1 cellular context compared by ENCODE assay signal in genomic region chr1:230127105-230128054, GRCh38.
TF ChIP-seq lines count a peak whose summit lies in the region.

No MANE protein-coding gene starts in this region.

TF ChIP-seq in K562, 482 proteins besides CTCF, POLR2A, EP300 and RAD21 (continued from another document and continues in another):
- no peak for TF ChIP-seq TCF7L2 (IDR thresholded peaks at IDR 0.05; ENCODE audit: low read depth, low read length)
- TF ChIP-seq STAT5B (CRISPR knock-in tag; IDR thresholded peaks at IDR 0.05): no peak
- no peak for TF ChIP-seq ZBTB5 (IDR thresholded peaks at IDR 0.05)
- no peak for TF ChIP-seq CHD2 (IDR thresholded peaks at IDR 0.05; ENCODE audit: low read depth, low read length)
- TF ChIP-seq SIN3A (IDR thresholded peaks at IDR 0.05; ENCODE audit: borderline replicate concordance in 2 of 2, control insufficient read depth in 1 of 2, low read depth in 2 of 2, low read length in 2 of 2): no peak
- no peak for TF ChIP-seq PRMT5 (CRISPR knock-in tag; IDR thresholded peaks at IDR 0.05)
- no peak for TF ChIP-seq FIP1L1 (IDR thresholded peaks at IDR 0.05; ENCODE audit: low read depth, low read length, poor library complexity, severe bottlenecking)
- TF ChIP-seq TOE1 (IDR thresholded peaks at IDR 0.05; ENCODE audit: borderline replicate concordance): peak; percentile 90
- no peak for TF ChIP-seq TOE1 (CRISPR knock-in tag; IDR thresholded peaks at IDR 0.05; ENCODE audit: borderline replicate concordance, low read depth)
- 0 out of 2 replicates have a peak, but pooled peaks have one; percentile 34 for TF ChIP-seq ESRRA (IDR thresholded peaks at IDR 0.05; ENCODE audit: borderline replicate concordance, low read depth)
- TF ChIP-seq MYNN (IDR thresholded peaks at IDR 0.05): peak; percentile 47
- TF ChIP-seq MYNN (CRISPR knock-in tag; IDR thresholded peaks at IDR 0.05): no peak
- TF ChIP-seq ZNF764 (CRISPR knock-in tag; IDR thresholded peaks at IDR 0.05; ENCODE audit: low read depth): no peak
- TF ChIP-seq, protein P1, sequence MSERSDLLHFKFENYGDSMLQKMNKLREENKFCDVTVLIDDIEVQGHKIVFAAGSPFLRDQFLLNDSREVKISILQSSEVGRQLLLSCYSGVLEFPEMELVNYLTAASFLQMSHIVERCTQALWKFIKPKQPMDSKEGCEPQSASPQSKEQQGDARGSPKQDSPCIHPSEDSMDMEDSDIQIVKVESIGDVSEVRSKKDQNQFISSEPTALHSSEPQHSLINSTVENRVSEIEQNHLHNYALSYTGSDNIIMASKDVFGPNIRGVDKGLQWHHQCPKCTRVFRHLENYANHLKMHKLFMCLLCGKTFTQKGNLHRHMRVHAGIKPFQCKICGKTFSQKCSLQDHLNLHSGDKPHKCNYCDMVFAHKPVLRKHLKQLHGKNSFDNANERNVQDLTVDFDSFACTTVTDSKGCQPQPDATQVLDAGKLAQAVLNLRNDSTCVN (CRISPR knock-in tag; IDR thresholded peaks at IDR 0.05): 0 out of 2 replicates have a peak, but pooled peaks have one; percentile 2
- no peak for TF ChIP-seq NUFIP1 (IDR thresholded peaks at IDR 0.05; ENCODE audit: partially characterized antibody)
- TF ChIP-seq NFATC3 (IDR thresholded peaks at IDR 0.05): peak; percentile 65; the same call in 1 of the 2 replicates
- TF ChIP-seq ZSCAN32 (CRISPR knock-in tag; IDR thresholded peaks at IDR 0.05): no peak
- no peak for TF ChIP-seq NR4A1 (CRISPR knock-in tag; IDR thresholded peaks at IDR 0.05)
- no peak for TF ChIP-seq NR4A1 (tag; IDR thresholded peaks at IDR 0.05)
- TF ChIP-seq, protein P2, sequence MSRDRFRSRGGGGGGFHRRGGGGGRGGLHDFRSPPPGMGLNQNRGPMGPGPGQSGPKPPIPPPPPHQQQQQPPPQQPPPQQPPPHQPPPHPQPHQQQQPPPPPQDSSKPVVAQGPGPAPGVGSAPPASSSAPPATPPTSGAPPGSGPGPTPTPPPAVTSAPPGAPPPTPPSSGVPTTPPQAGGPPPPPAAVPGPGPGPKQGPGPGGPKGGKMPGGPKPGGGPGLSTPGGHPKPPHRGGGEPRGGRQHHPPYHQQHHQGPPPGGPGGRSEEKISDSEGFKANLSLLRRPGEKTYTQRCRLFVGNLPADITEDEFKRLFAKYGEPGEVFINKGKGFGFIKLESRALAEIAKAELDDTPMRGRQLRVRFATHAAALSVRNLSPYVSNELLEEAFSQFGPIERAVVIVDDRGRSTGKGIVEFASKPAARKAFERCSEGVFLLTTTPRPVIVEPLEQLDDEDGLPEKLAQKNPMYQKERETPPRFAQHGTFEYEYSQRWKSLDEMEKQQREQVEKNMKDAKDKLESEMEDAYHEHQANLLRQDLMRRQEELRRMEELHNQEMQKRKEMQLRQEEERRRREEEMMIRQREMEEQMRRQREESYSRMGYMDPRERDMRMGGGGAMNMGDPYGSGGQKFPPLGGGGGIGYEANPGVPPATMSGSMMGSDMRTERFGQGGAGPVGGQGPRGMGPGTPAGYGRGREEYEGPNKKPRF (IDR thresholded peaks at IDR 0.05; ENCODE audit: low read depth, low read length): no peak
- no peak for TF ChIP-seq ZNF695 (CRISPR knock-in tag; IDR thresholded peaks at IDR 0.05)
- TF ChIP-seq ZNF134 (CRISPR knock-in tag; conservative IDR thresholded peaks at IDR 0.05): peak; percentile 94
- TF ChIP-seq ATF4 (CRISPR knock-in tag; IDR thresholded peaks at IDR 0.05): no peak
- TF ChIP-seq ZNF77 (CRISPR knock-in tag; IDR thresholded peaks at IDR 0.05): no peak
- no peak for TF ChIP-seq XRCC3 (IDR thresholded peaks at IDR 0.05)
- peak; percentile 93 for TF ChIP-seq SOX6 (IDR thresholded peaks at IDR 0.05)
- no peak for TF ChIP-seq ZNF778 (CRISPR knock-in tag; IDR thresholded peaks at IDR 0.05)
- TF ChIP-seq TCF15 (CRISPR knock-in tag; IDR thresholded peaks at IDR 0.05): no peak
- TF ChIP-seq MECOM (CRISPR knock-in tag; IDR thresholded peaks at IDR 0.05): peak; percentile 60
- 0 out of 2 replicates have a peak, but pooled peaks have one; percentile 34 for TF ChIP-seq TCFL5 (CRISPR knock-in tag; conservative IDR thresholded peaks at IDR 0.05)
- TF ChIP-seq U2AF2 (optimal IDR thresholded peaks at IDR 0.05; ENCODE audit: low read depth, low read length): no peak
- no peak for TF ChIP-seq POLR3G (IDR thresholded peaks at IDR 0.05; ENCODE audit: extremely low read depth, insufficient read length, insufficient replicate concordance)
- 0 out of 2 replicates have a peak, but pooled peaks have one; percentile 65 for TF ChIP-seq DNMT1 (IDR thresholded peaks at IDR 0.05)
- 0 out of 2 replicates have a peak, but pooled peaks have one; percentile 43 for TF ChIP-seq NR2C1 (IDR thresholded peaks at IDR 0.05)
- 0 out of 2 replicates have a peak, but pooled peaks have one; percentile 13 for TF ChIP-seq NR2C1 (tag; IDR thresholded peaks at IDR 0.05)
- TF ChIP-seq THAP7 (CRISPR knock-in tag; IDR thresholded peaks at IDR 0.05): 0 out of 2 replicates have a peak, but pooled peaks have one; percentile 19
- TF ChIP-seq NR1H2 (CRISPR knock-in tag; IDR thresholded peaks at IDR 0.05): no peak
- TF ChIP-seq KLF1 (tag; IDR thresholded peaks at IDR 0.05): peak; percentile 98
- TF ChIP-seq ASH1L (IDR thresholded peaks at IDR 0.05; ENCODE audit: borderline replicate concordance, low read depth, partially characterized antibody): no peak
- no peak for TF ChIP-seq FOXP1 (CRISPR knock-in tag; IDR thresholded peaks at IDR 0.05)
- 0 out of 2 replicates have a peak, but pooled peaks have one; percentile 17 for TF ChIP-seq RFX5 (IDR thresholded peaks at IDR 0.05; ENCODE audit: low read depth, low read length)
- peak; percentile 64; the same call in 1 of the 2 replicates for TF ChIP-seq JUN (IDR thresholded peaks at IDR 0.05; ENCODE audit: borderline replicate concordance, low read depth, low read length)
- TF ChIP-seq JUN (CRISPR knock-in tag; IDR thresholded peaks at IDR 0.05; ENCODE audit: borderline replicate concordance): no peak
- no peak for TF ChIP-seq NCOA4 (IDR thresholded peaks at IDR 0.05; ENCODE audit: partially characterized antibody)
- peak; percentile 89 for TF ChIP-seq SMARCA5 (IDR thresholded peaks at IDR 0.05)
- no peak for TF ChIP-seq RBM17 (IDR thresholded peaks at IDR 0.05; ENCODE audit: borderline replicate concordance, low read depth, low read length)
- TF ChIP-seq, protein P3, sequence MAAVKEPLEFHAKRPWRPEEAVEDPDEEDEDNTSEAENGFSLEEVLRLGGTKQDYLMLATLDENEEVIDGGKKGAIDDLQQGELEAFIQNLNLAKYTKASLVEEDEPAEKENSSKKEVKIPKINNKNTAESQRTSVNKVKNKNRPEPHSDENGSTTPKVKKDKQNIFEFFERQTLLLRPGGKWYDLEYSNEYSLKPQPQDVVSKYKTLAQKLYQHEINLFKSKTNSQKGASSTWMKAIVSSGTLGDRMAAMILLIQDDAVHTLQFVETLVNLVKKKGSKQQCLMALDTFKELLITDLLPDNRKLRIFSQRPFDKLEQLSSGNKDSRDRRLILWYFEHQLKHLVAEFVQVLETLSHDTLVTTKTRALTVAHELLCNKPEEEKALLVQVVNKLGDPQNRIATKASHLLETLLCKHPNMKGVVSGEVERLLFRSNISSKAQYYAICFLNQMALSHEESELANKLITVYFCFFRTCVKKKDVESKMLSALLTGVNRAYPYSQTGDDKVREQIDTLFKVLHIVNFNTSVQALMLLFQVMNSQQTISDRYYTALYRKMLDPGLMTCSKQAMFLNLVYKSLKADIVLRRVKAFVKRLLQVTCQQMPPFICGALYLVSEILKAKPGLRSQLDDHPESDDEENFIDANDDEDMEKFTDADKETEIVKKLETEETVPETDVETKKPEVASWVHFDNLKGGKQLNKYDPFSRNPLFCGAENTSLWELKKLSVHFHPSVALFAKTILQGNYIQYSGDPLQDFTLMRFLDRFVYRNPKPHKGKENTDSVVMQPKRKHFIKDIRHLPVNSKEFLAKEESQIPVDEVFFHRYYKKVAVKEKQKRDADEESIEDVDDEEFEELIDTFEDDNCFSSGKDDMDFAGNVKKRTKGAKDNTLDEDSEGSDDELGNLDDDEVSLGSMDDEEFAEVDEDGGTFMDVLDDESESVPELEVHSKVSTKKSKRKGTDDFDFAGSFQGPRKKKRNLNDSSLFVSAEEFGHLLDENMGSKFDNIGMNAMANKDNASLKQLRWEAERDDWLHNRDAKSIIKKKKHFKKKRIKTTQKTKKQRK (IDR thresholded peaks at IDR 0.05; ENCODE audit: borderline replicate concordance, low read depth, low read length): no peak
- no peak for TF ChIP-seq FOXK1 (CRISPR knock-in tag; IDR thresholded peaks at IDR 0.05; ENCODE audit: borderline replicate concordance)
- peak; percentile 90 for TF ChIP-seq MBD2 (IDR thresholded peaks at IDR 0.05; ENCODE audit: borderline replicate concordance, low read depth)
- TF ChIP-seq NRF1 (conservative IDR thresholded peaks at IDR 0.05 in 1 of 2, IDR thresholded peaks at IDR 0.05 in 1 of 2): peak; percentile 88 to 89
- no peak for TF ChIP-seq CBX2 (IDR thresholded peaks at IDR 0.05; ENCODE audit: insufficient read depth, low read length, poor library complexity, severe bottlenecking)
- TF ChIP-seq PYGO2 (tag; IDR thresholded peaks at IDR 0.05): no peak
- peak; percentile 70 for TF ChIP-seq BRD9 (IDR thresholded peaks at IDR 0.05; ENCODE audit: low read depth, partially characterized antibody)
- no peak for TF ChIP-seq ZBTB43 (CRISPR knock-in tag; IDR thresholded peaks at IDR 0.05)
- no peak for TF ChIP-seq SMARCB1 (IDR thresholded peaks at IDR 0.05; ENCODE audit: insufficient read length, low read depth)
- peak; percentile 43 for TF ChIP-seq MIER1 (IDR thresholded peaks at IDR 0.05; ENCODE audit: low read depth)
- peak; percentile 97 for TF ChIP-seq LEF1 (IDR thresholded peaks at IDR 0.05)
- TF ChIP-seq ARNT (IDR thresholded peaks at IDR 0.05): peak; percentile 91 to 92
- TF ChIP-seq TEAD2 (tag; IDR thresholded peaks at IDR 0.05): peak; percentile 44; the same call in 1 of the 2 replicates
- TF ChIP-seq ZFP36 (IDR thresholded peaks at IDR 0.05; ENCODE audit: low read depth, low read length, partially characterized antibody): peak; percentile 54
- no peak for TF ChIP-seq ZZZ3 (IDR thresholded peaks at IDR 0.05)
- TF ChIP-seq FOXJ2 (tag; IDR thresholded peaks at IDR 0.05): peak; percentile 47; the same call in 1 of the 2 replicates
- TF ChIP-seq TSC22D4 (tag; IDR thresholded peaks at IDR 0.05): no peak
- TF ChIP-seq NBN (IDR thresholded peaks at IDR 0.05; ENCODE audit: low read depth): peak; percentile 92
- no peak for TF ChIP-seq RFX1 (IDR thresholded peaks at IDR 0.05)
- TF ChIP-seq ZKSCAN3 (CRISPR knock-in tag; IDR thresholded peaks at IDR 0.05): no peak
- peak; percentile 10 for TF ChIP-seq FOS (IDR thresholded peaks at IDR 0.05; ENCODE audit: extremely low read depth, insufficient read length)
- no peak for TF ChIP-seq MCM7 (IDR thresholded peaks at IDR 0.05)
- TF ChIP-seq, protein P4, sequence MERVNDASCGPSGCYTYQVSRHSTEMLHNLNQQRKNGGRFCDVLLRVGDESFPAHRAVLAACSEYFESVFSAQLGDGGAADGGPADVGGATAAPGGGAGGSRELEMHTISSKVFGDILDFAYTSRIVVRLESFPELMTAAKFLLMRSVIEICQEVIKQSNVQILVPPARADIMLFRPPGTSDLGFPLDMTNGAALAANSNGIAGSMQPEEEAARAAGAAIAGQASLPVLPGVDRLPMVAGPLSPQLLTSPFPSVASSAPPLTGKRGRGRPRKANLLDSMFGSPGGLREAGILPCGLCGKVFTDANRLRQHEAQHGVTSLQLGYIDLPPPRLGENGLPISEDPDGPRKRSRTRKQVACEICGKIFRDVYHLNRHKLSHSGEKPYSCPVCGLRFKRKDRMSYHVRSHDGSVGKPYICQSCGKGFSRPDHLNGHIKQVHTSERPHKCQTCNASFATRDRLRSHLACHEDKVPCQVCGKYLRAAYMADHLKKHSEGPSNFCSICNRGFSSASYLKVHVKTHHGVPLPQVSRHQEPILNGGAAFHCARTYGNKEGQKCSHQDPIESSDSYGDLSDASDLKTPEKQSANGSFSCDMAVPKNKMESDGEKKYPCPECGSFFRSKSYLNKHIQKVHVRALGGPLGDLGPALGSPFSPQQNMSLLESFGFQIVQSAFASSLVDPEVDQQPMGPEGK (CRISPR knock-in tag; IDR thresholded peaks at IDR 0.05; ENCODE audit: borderline replicate concordance): no peak
